ENCODE assay signal across 1 cellular context in the genomic region with DNA sequence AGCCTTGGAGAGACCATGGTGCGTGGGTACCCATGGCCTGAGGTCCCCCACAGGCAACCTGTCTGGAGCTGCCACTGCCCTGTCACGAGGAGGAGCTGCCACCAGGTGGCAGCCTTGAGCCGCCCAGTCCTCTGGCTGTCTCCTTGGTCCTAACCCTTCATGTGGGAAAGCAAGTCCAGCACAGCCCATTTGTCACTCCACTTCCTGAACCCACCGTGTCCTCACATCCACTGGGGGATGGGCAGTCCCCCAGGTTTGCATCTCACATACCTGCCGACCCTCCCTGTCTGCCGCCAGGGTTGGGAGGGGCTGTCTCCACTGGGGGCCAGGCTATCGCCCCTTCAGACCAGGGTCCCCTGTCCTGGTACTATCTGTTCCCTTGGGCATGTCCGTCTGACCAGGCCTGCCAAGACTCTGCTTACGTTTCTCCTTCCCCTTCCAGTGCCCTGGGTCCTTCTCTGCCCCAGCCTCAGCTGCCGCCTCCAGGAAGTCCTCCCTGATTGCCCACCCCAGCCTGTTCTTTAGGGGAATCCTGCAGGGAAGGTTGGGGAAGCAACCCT.
TF ChIP-seq lines count a peak whose summit lies in the region.

No MANE protein-coding gene starts in this region.

TF ChIP-seq in HepG2, 621 proteins besides CTCF, POLR2A, EP300 and RAD21 (continued from another document and continues in another):
- TF ChIP-seq, protein P1, sequence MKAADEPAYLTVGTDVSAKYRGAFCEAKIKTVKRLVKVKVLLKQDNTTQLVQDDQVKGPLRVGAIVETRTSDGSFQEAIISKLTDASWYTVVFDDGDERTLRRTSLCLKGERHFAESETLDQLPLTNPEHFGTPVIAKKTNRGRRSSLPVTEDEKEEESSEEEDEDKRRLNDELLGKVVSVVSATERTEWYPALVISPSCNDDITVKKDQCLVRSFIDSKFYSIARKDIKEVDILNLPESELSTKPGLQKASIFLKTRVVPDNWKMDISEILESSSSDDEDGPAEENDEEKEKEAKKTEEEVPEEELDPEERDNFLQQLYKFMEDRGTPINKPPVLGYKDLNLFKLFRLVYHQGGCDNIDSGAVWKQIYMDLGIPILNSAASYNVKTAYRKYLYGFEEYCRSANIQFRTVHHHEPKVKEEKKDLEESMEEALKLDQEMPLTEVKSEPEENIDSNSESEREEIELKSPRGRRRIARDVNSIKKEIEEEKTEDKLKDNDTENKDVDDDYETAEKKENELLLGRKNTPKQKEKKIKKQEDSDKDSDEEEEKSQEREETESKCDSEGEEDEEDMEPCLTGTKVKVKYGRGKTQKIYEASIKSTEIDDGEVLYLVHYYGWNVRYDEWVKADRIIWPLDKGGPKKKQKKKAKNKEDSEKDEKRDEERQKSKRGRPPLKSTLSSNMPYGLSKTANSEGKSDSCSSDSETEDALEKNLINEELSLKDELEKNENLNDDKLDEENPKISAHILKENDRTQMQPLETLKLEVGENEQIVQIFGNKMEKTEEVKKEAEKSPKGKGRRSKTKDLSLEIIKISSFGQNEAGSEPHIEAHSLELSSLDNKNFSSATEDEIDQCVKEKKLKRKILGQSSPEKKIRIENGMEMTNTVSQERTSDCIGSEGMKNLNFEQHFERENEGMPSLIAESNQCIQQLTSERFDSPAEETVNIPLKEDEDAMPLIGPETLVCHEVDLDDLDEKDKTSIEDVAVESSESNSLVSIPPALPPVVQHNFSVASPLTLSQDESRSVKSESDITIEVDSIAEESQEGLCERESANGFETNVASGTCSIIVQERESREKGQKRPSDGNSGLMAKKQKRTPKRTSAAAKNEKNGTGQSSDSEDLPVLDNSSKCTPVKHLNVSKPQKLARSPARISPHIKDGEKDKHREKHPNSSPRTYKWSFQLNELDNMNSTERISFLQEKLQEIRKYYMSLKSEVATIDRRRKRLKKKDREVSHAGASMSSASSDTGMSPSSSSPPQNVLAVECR (CRISPR knock-in tag; IDR thresholded peaks at IDR 0.05; ENCODE audit: borderline replicate concordance): peak; percentile 61; the same call in 1 of the 2 replicates
- TF ChIP-seq ZC3H4 (CRISPR knock-in tag; IDR thresholded peaks at IDR 0.05; ENCODE audit: borderline replicate concordance): no peak
- TF ChIP-seq RARG (CRISPR knock-in tag; IDR thresholded peaks at IDR 0.05; ENCODE audit: low read depth): no peak
- 0 out of 2 replicates have a peak, but pooled peaks have one; percentile 70 for TF ChIP-seq FOXC1 (CRISPR knock-in tag; IDR thresholded peaks at IDR 0.05; ENCODE audit: borderline replicate concordance)
- peak; percentile 57; the same call in 1 of the 2 replicates for TF ChIP-seq KDM5B (CRISPR knock-in tag; IDR thresholded peaks at IDR 0.05; ENCODE audit: borderline replicate concordance)
- 0 out of 2 replicates have a peak, but pooled peaks have one; percentile 44 for TF ChIP-seq KAT8 (CRISPR knock-in tag; IDR thresholded peaks at IDR 0.05)
- TF ChIP-seq AGO2 (optimal IDR thresholded peaks at IDR 0.05; ENCODE audit: low read depth, low read length): peak; percentile 62
- TF ChIP-seq, protein P2, sequence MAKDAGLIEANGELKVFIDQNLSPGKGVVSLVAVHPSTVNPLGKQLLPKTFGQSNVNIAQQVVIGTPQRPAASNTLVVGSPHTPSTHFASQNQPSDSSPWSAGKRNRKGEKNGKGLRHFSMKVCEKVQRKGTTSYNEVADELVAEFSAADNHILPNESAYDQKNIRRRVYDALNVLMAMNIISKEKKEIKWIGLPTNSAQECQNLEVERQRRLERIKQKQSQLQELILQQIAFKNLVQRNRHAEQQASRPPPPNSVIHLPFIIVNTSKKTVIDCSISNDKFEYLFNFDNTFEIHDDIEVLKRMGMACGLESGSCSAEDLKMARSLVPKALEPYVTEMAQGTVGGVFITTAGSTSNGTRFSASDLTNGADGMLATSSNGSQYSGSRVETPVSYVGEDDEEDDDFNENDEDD (CRISPR knock-in tag; IDR thresholded peaks at IDR 0.05; ENCODE audit: borderline replicate concordance): 0 out of 2 replicates have a peak, but pooled peaks have one; percentile 27
- TF ChIP-seq IRF2 (CRISPR knock-in tag; IDR thresholded peaks at IDR 0.05): peak; percentile 54; the same call in 1 of the 2 replicates
- TF ChIP-seq KDM2A (CRISPR knock-in tag; IDR thresholded peaks at IDR 0.05; ENCODE audit: borderline replicate concordance, low read depth): peak; percentile 79; the same call in 1 of the 2 replicates
- TF ChIP-seq MAZ (IDR thresholded peaks at IDR 0.05; ENCODE audit: borderline replicate concordance, low read depth, low read length): no peak; the same call in 1 of the 2 replicates
- TF ChIP-seq MAZ (CRISPR knock-in tag; IDR thresholded peaks at IDR 0.05; ENCODE audit: low read depth): peak; percentile 58; the same call in 1 of the 2 replicates
- TF ChIP-seq, protein P3, sequence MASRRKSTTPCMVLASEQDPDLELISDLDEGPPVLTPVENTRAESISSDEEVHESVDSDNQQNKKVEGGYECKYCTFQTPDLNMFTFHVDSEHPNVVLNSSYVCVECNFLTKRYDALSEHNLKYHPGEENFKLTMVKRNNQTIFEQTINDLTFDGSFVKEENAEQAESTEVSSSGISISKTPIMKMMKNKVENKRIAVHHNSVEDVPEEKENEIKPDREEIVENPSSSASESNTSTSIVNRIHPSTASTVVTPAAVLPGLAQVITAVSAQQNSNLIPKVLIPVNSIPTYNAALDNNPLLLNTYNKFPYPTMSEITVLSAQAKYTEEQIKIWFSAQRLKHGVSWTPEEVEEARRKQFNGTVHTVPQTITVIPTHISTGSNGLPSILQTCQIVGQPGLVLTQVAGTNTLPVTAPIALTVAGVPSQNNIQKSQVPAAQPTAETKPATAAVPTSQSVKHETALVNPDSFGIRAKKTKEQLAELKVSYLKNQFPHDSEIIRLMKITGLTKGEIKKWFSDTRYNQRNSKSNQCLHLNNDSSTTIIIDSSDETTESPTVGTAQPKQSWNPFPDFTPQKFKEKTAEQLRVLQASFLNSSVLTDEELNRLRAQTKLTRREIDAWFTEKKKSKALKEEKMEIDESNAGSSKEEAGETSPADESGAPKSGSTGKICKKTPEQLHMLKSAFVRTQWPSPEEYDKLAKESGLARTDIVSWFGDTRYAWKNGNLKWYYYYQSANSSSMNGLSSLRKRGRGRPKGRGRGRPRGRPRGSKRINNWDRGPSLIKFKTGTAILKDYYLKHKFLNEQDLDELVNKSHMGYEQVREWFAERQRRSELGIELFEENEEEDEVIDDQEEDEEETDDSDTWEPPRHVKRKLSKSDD (CRISPR knock-in tag; IDR thresholded peaks at IDR 0.05; ENCODE audit: low read depth): no peak
- no peak for TF ChIP-seq LCORL (IDR thresholded peaks at IDR 0.05)
- 0 out of 2 replicates have a peak, but pooled peaks have one; percentile 34 for TF ChIP-seq LCORL (CRISPR knock-in tag; IDR thresholded peaks at IDR 0.05)
- no peak; the same call in 1 of the 2 replicates for TF ChIP-seq PHF8 (CRISPR knock-in tag; IDR thresholded peaks at IDR 0.05)
- TF ChIP-seq, protein P4, sequence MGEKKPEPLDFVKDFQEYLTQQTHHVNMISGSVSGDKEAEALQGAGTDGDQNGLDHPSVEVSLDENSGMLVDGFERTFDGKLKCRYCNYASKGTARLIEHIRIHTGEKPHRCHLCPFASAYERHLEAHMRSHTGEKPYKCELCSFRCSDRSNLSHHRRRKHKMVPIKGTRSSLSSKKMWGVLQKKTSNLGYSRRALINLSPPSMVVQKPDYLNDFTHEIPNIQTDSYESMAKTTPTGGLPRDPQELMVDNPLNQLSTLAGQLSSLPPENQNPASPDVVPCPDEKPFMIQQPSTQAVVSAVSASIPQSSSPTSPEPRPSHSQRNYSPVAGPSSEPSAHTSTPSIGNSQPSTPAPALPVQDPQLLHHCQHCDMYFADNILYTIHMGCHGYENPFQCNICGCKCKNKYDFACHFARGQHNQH (CRISPR knock-in tag; IDR thresholded peaks at IDR 0.05): no peak
- no peak for TF ChIP-seq ZNF180 (CRISPR knock-in tag; IDR thresholded peaks at IDR 0.05; ENCODE audit: borderline replicate concordance, low read depth)
- no peak for TF ChIP-seq MIER3 (CRISPR knock-in tag; IDR thresholded peaks at IDR 0.05; ENCODE audit: borderline replicate concordance)
- TF ChIP-seq KDM3A (CRISPR knock-in tag; IDR thresholded peaks at IDR 0.05; ENCODE audit: low read depth): peak; percentile 68; the same call in 1 of the 2 replicates
- 0 out of 2 replicates have a peak, but pooled peaks have one; percentile 54 for TF ChIP-seq HNRNPL (IDR thresholded peaks at IDR 0.05; ENCODE audit: low read depth, low read length)
- TF ChIP-seq PCBP1 (IDR thresholded peaks at IDR 0.05; ENCODE audit: borderline replicate concordance, low read depth, low read length): no peak
- peak; percentile 64; the same call in 1 of the 2 replicates for TF ChIP-seq YEATS2 (CRISPR knock-in tag; IDR thresholded peaks at IDR 0.05; ENCODE audit: borderline replicate concordance)
- TF ChIP-seq ELF3 (CRISPR knock-in tag; IDR thresholded peaks at IDR 0.05): 0 out of 2 replicates have a peak, but pooled peaks have one; percentile 28
- no peak for TF ChIP-seq NFIC (IDR thresholded peaks at IDR 0.05; ENCODE audit: low read length)
- TF ChIP-seq ZNF12 (CRISPR knock-in tag; IDR thresholded peaks at IDR 0.05): no peak
- TF ChIP-seq TCF7L2 (IDR thresholded peaks at IDR 0.05; ENCODE audit: low read depth, low read length): no peak
- no peak for TF ChIP-seq HDAC6 (IDR thresholded peaks at IDR 0.05; ENCODE audit: low read depth, low read length)
- peak; percentile 73 for TF ChIP-seq JARID2 (CRISPR knock-in tag; IDR thresholded peaks at IDR 0.05; ENCODE audit: insufficient replicate concordance)
- TF ChIP-seq, protein P5, sequence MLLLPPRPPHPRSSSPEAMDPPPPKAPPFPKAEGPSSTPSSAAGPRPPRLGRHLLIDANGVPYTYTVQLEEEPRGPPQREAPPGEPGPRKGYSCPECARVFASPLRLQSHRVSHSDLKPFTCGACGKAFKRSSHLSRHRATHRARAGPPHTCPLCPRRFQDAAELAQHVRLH (CRISPR knock-in tag; IDR thresholded peaks at IDR 0.05; ENCODE audit: borderline replicate concordance, low read depth): peak; percentile 64; the same call in 1 of the 2 replicates
- TF ChIP-seq, protein P6, sequence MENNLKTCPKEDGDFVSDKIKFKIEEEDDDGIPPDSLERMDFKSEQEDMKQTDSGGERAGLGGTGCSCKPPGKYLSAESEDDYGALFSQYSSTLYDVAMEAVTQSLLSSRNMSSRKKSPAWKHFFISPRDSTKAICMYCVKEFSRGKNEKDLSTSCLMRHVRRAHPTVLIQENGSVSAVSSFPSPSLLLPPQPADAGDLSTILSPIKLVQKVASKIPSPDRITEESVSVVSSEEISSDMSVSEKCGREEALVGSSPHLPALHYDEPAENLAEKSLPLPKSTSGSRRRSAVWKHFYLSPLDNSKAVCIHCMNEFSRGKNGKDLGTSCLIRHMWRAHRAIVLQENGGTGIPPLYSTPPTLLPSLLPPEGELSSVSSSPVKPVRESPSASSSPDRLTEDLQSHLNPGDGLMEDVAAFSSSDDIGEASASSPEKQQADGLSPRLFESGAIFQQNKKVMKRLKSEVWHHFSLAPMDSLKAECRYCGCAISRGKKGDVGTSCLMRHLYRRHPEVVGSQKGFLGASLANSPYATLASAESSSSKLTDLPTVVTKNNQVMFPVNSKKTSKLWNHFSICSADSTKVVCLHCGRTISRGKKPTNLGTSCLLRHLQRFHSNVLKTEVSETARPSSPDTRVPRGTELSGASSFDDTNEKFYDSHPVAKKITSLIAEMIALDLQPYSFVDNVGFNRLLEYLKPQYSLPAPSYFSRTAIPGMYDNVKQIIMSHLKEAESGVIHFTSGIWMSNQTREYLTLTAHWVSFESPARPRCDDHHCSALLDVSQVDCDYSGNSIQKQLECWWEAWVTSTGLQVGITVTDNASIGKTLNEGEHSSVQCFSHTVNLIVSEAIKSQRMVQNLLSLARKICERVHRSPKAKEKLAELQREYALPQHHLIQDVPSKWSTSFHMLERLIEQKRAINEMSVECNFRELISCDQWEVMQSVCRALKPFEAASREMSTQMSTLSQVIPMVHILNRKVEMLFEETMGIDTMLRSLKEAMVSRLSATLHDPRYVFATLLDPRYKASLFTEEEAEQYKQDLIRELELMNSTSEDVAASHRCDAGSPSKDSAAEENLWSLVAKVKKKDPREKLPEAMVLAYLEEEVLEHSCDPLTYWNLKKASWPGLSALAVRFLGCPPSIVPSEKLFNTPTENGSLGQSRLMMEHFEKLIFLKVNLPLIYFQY (CRISPR knock-in tag; IDR thresholded peaks at IDR 0.05; ENCODE audit: borderline replicate concordance): no peak
- peak; percentile 47; the same call in 1 of the 2 replicates for TF ChIP-seq SSRP1 (CRISPR knock-in tag; IDR thresholded peaks at IDR 0.05)
- TF ChIP-seq FOXA3 (CRISPR knock-in tag; IDR thresholded peaks at IDR 0.05): 0 out of 2 replicates have a peak, but pooled peaks have one; percentile 15
- no peak for TF ChIP-seq RAD51 (IDR thresholded peaks at IDR 0.05; ENCODE audit: borderline replicate concordance)
- peak; percentile 38; the same call in 1 of the 2 replicates for TF ChIP-seq FOXK1 (CRISPR knock-in tag; IDR thresholded peaks at IDR 0.05; ENCODE audit: borderline replicate concordance, low read depth)
- TF ChIP-seq HNF4G (IDR thresholded peaks at IDR 0.05; ENCODE audit: borderline replicate concordance, low read depth, low read length): no peak
- no peak for TF ChIP-seq HNF4G (CRISPR knock-in tag; IDR thresholded peaks at IDR 0.05; ENCODE audit: borderline replicate concordance, low read depth)
- TF ChIP-seq, protein P7, sequence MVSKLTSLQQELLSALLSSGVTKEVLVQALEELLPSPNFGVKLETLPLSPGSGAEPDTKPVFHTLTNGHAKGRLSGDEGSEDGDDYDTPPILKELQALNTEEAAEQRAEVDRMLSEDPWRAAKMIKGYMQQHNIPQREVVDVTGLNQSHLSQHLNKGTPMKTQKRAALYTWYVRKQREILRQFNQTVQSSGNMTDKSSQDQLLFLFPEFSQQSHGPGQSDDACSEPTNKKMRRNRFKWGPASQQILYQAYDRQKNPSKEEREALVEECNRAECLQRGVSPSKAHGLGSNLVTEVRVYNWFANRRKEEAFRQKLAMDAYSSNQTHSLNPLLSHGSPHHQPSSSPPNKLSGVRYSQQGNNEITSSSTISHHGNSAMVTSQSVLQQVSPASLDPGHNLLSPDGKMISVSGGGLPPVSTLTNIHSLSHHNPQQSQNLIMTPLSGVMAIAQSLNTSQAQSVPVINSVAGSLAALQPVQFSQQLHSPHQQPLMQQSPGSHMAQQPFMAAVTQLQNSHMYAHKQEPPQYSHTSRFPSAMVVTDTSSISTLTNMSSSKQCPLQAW (CRISPR knock-in tag; IDR thresholded peaks at IDR 0.05): peak; percentile 79
- TF ChIP-seq ELF1 (CRISPR knock-in tag; IDR thresholded peaks at IDR 0.05): 0 out of 2 replicates have a peak, but pooled peaks have one; percentile 18
- 0 out of 2 replicates have a peak, but pooled peaks have one; percentile 42 for TF ChIP-seq ZSCAN9 (CRISPR knock-in tag; IDR thresholded peaks at IDR 0.05; ENCODE audit: borderline replicate concordance)
- TF ChIP-seq ZNF772 (CRISPR knock-in tag; IDR thresholded peaks at IDR 0.05): peak; percentile 42; the same call in 1 of the 2 replicates
- TF ChIP-seq SMC3 (IDR thresholded peaks at IDR 0.05; ENCODE audit: low read length): peak; percentile 85
- 0 out of 2 replicates have a peak, but pooled peaks have one; percentile 37 for TF ChIP-seq RBFOX2 (IDR thresholded peaks at IDR 0.05; ENCODE audit: low read depth, low read length)
- no peak for TF ChIP-seq POGZ (CRISPR knock-in tag; IDR thresholded peaks at IDR 0.05)
- peak; percentile 31; the same call in 1 of the 2 replicates for TF ChIP-seq GABPB1 (CRISPR knock-in tag; IDR thresholded peaks at IDR 0.05)
- TF ChIP-seq EEA1 (CRISPR knock-in tag; IDR thresholded peaks at IDR 0.05; ENCODE audit: borderline replicate concordance): no peak
